ENCODE assay signal across 23 cellular contexts in the genomic region with DNA sequence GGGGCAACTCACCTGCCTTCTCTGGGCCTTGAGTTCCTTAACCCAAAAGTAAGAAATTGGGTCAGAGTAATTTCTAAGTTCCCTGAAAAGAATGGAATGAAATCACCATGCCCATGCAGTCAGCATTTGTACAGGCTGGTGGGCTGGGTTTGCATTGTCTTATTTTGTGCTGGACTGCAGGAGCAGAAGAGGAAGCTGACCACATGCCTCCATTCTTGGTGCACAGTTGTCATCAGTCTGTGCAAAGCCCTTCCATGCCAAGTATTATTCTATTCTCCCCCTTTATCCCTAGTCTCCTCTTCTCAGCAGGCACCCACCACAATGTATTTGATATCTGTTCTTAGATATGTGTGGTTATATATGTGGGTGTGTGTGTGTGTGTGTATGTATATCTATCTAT. TPM values are rescaled to one million over a fixed set of nuclear protein-coding genes. Genes with fewer than 3 reads are reported as not detected.
"Had no signal": no experiment of that assay in that cellular context is flagged by ENCODE, and none has a peak within 500 bp of the region (broad histone marks: within the 10 kb centered on the region; RNA-seq: fewer than 3 reads in every experiment).

No MANE protein-coding gene starts in this region.

- H3K4me2 ChIP-seq: neural progenitor cell had no signal

- H3K4me3 ChIP-seq: cardiac muscle cell, colonic mucosa, gastroesophageal sphincter, lung, neural progenitor cell, pancreas, prostate gland, right lobe of liver, testis, tibial nerve had no signal

- H3K4me3 Mint-ChIP-seq: immature natural killer cell; natural killer cell treated with Interleukin-12 subunit alpha and Interleukin-12 subunit beta and Interleukin-15 and Interleukin-18, amount 100 ng/mL, for 72 hours; neural progenitor cell; stimulated activated naive B cell treated with anti-CD40 and anti-IgM and Interleukin-4, amounts not matched to agents 10 μg/mL and 1 μg/mL and 100 μg/mL, for 72 hours; stimulated activated naive CD8-positive, alpha-beta T cell treated with anti-CD3 and anti-CD28 coated beads, Interleukin-15, amount 100 ng/mL, for 72 hours had no signal

- H3K4me1 ChIP-seq: gastroesophageal sphincter, pancreas, right lobe of liver, testis, tibial nerve had no signal

- H3K9me3 Mint-ChIP-seq: immature natural killer cell; natural killer cell treated with Interleukin-12 subunit alpha and Interleukin-12 subunit beta and Interleukin-15 and Interleukin-18, amount 100 ng/mL, for 72 hours; neural progenitor cell; stimulated activated naive B cell treated with anti-CD40 and anti-IgM and Interleukin-4, amounts not matched to agents 10 μg/mL and 1 μg/mL and 100 μg/mL, for 72 hours; stimulated activated naive CD8-positive, alpha-beta T cell treated with anti-CD3 and anti-CD28 coated beads, Interleukin-15, amount 100 ng/mL, for 72 hours had no signal

- H3K4me1 Mint-ChIP-seq: immature natural killer cell had no signal

- H3K9me3 ChIP-seq: colonic mucosa, gastroesophageal sphincter, pancreas, prostate gland, right lobe of liver, testis, tibial nerve had no signal

- ATAC-seq: gastroesophageal sphincter; left cardiac atrium; left ventricle myocardium superior; natural killer cell treated with Interleukin-12 subunit alpha and Interleukin-12 subunit beta and Interleukin-15 and Interleukin-18, amount 100 ng/mL, for 72 hours; right lobe of liver; stimulated activated naive B cell treated with anti-CD40 and anti-IgM and Interleukin-4, amounts not matched to agents 10 μg/mL and 1 μg/mL and 100 μg/mL, for 72 hours; stimulated activated naive CD8-positive, alpha-beta T cell treated with anti-CD3 and anti-CD28 coated beads, Interleukin-15, amount 100 ng/mL, for 72 hours had no signal

- H3K27ac ChIP-seq: cardiac muscle cell, colonic mucosa, gastroesophageal sphincter, neural progenitor cell, pancreas, prostate gland, right lobe of liver, testis, tibial nerve had no signal

- H2AFZ ChIP-seq: neural progenitor cell had no signal

- H3K27ac Mint-ChIP-seq: natural killer cell treated with Interleukin-12 subunit alpha and Interleukin-12 subunit beta and Interleukin-15 and Interleukin-18, amount 100 ng/mL, for 72 hours; neural progenitor cell; stimulated activated naive B cell treated with anti-CD40 and anti-IgM and Interleukin-4, amounts not matched to agents 10 μg/mL and 1 μg/mL and 100 μg/mL, for 72 hours; stimulated activated naive CD8-positive, alpha-beta T cell treated with anti-CD3 and anti-CD28 coated beads, Interleukin-15, amount 100 ng/mL, for 72 hours had no signal

- FAIRE-seq: kidney, pancreas had no signal

- DNase-seq: cerebellar nuclear complex; effector CD8-positive, alpha-beta T cell; glutamatergic neuron; immature natural killer cell; kidney; left cardiac atrium; left ventricle myocardium superior; nucleus accumbens; pancreas; right lobe of liver; stimulated activated CD4-positive, alpha-beta T cell treated with anti-CD3 and anti-CD28 coated beads, Interleukin-2, amount 100 ng/mL, for 24 hours; stimulated activated CD4-positive, alpha-beta T cell treated with anti-CD3 and anti-CD28 coated beads, Interleukin-4, amount 100 ng/mL, for 4 hours; stimulated activated naive B cell treated with anti-CD40 and anti-IgM and Interleukin-4, amounts not matched to agents 10 μg/mL and 1 μg/mL and 100 μg/mL, for 72 hours; stimulated activated naive CD8-positive, alpha-beta T cell treated with anti-CD3 and anti-CD28 coated beads, Interleukin-15, amount 100 ng/mL, for 72 hours; testis had no signal

- H3K9ac ChIP-seq: neural progenitor cell had no signal

- H3K36me3 ChIP-seq: cardiac muscle cell, colonic mucosa, gastroesophageal sphincter, neural progenitor cell, pancreas, prostate gland, right lobe of liver, tibial nerve had no signal

- H3K36me3 Mint-ChIP-seq: immature natural killer cell; natural killer cell treated with Interleukin-12 subunit alpha and Interleukin-12 subunit beta and Interleukin-15 and Interleukin-18, amount 100 ng/mL, for 72 hours; neural progenitor cell; stimulated activated naive B cell treated with anti-CD40 and anti-IgM and Interleukin-4, amounts not matched to agents 10 μg/mL and 1 μg/mL and 100 μg/mL, for 72 hours had no signal

- H3K27me3 ChIP-seq: cardiac muscle cell, colonic mucosa, gastroesophageal sphincter, neural progenitor cell, pancreas, right lobe of liver, testis, tibial nerve had no signal

RNA-seq across cellular contexts. Expression of gene FHDC1, which starts 56.4 kb away (rescaled TPM):
- polyA plus RNA-seq: cardiac muscle cell, immature natural killer cell had no signal
